7 cellular contexts compared by ENCODE assay signal in the genomic region with DNA sequence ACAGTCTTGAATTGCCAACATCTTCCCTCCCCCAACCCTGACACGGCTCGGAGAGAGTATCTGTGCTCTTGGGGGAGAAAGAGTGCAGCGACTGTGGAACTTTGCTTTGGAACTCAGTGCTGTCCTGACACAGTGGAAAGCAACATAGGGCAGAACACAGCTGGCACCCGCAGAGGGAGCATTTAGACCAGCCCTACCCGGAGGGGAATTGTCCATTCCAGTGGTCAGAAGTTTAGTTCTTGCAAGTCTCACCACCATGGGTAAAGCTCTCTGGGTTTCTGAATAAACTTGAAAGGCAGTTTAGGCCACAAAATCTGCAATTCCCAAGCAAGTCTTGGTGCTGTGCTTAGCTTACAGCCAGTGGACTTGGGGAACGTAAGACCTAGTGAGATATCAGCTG. TPM values are rescaled to one million over a fixed set of nuclear protein-coding genes. Genes with fewer than 3 reads are reported as not detected.
"Had no signal": no experiment of that assay in that cellular context is flagged by ENCODE, and none has a peak within 500 bp of the region (broad histone marks: within the 10 kb centered on the region; RNA-seq: fewer than 3 reads in every experiment).

No MANE protein-coding gene starts in this region.

- H3K27ac ChIP-seq: GM23248 had no signal

- ATAC-seq: K562 had no signal

- DNase-seq: GM23248, GOT3, H7, HCEC 1CT, IMR-90 had no signal

- H3K4me3 ChIP-seq: GM23248, K562 had no signal

RNA-seq across cellular contexts. Expression of a gene that starts 34.9 kb away (rescaled TPM):
- total RNA-seq: GM23248, H7, HT-29, K562 had no signal
- polyA plus RNA-seq: GM23248 had no signal
